ENCODE assay signal across 18 cellular contexts in the genomic region with DNA sequence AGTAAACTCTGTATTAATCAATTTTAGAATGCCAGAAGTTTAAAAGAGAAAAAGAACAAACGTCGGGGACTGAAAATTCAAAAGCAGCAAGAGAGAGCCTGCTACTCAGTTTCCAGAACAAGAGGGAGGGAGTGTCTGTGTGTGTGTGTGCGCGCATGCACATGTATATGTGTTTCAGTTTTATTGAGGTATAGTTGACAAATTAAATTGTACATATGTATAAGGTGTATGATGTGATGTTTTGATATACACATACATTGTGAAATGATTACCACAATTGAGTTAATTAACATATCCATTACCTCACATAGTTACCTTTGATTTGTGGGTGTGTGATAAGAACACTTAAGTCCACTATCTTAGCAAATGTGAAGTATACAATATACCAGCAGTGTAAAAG. TPM values are rescaled to one million over a fixed set of nuclear protein-coding genes. Genes with fewer than 3 reads are reported as not detected.
DNase-seq lines count a peak whose midpoint lies in the region; ATAC-seq, FAIRE-seq and TF ChIP-seq lines count a peak whose summit lies in the region.
"Had no signal": no experiment of that assay in that cellular context is flagged by ENCODE, and none has a peak within 500 bp of the region (broad histone marks: within the 10 kb centered on the region; RNA-seq: fewer than 3 reads in every experiment).

No MANE protein-coding gene starts in this region.

- TF ChIP-seq CTCF in breast epithelium (IDR thresholded peaks at IDR 0.05) (no peak), MCF 10A (IDR thresholded peaks at IDR 0.05; ENCODE audit: unreplicated experiment) (no peak), astrocyte (IDR thresholded peaks at IDR 0.05; ENCODE audit: insufficient read depth, low read depth, low read length) (no peak)

- H3K4me2 ChIP-seq in astrocyte (ENCODE audit: low read length): no peak overlapping the region

- H3K9me3 ChIP-seq in breast epithelium (peaks cover 0 to 4% of the 10 kb centered on the region in 2 donors), astrocyte (ENCODE audit: insufficient read depth, low read depth, low read length) (no peaks in the 10 kb centered on the region)

- H3K27me3 Mint-ChIP-seq in MCF 10A (ENCODE audit: insufficient read depth, unreplicated experiment) (no peaks in the 10 kb centered on the region), astrocyte (ENCODE audit: low read depth, unreplicated experiment) (no peaks in the 10 kb centered on the region)
- H3K27me3 Mint-ChIP-seq in stimulated activated naive B cell treated with anti-CD40 and anti-IgM and Interleukin-4, amounts not matched to agents 10 μg/mL and 1 μg/mL and 100 μg/mL, for 72 hours: peaks cover 15 to 32% of the 10 kb centered on the region in 2 donors

- no peak for TF ChIP-seq POLR2A in breast epithelium (IDR thresholded peaks at IDR 0.05)

- H3K36me3 ChIP-seq in breast epithelium (no peaks in the 10 kb centered on the region), astrocyte (ENCODE audit: insufficient read depth, low read length) (no peaks in the 10 kb centered on the region)
- H3K36me3 ChIP-seq: Peyer's patch had no signal

- H3K27me3 ChIP-seq in breast epithelium (no peaks in the 10 kb centered on the region), astrocyte (ENCODE audit: insufficient read depth, low read length) (no peaks in the 10 kb centered on the region)
- H3K27me3 ChIP-seq: Peyer's patch had no signal

- no peaks in the 10 kb centered on the region for H4K20me1 ChIP-seq in astrocyte (ENCODE audit: insufficient read depth, low read length)

- no peaks in the 10 kb centered on the region for H3K36me3 Mint-ChIP-seq in MCF 10A (ENCODE audit: insufficient read depth, unreplicated experiment)
- H3K36me3 Mint-ChIP-seq in astrocyte (ENCODE audit: low read depth, unreplicated experiment): no peaks in the 10 kb centered on the region
- no peaks in the 10 kb centered on the region for H3K36me3 Mint-ChIP-seq in stimulated activated naive B cell treated with anti-CD40 and anti-IgM and Interleukin-4, amounts not matched to agents 10 μg/mL and 1 μg/mL and 100 μg/mL, for 72 hours

- H3K4me3 ChIP-seq in breast epithelium (no peak overlapping the region), astrocyte (ENCODE audit: insufficient read depth, low read depth, low read length) (no peak overlapping the region)
- H3K4me3 ChIP-seq: Peyer's patch had no signal

- DNase-seq in breast epithelium (ENCODE audit: low spot score in 2 of 2) (no peak), MCF 10A (ENCODE audit: unreplicated experiment) (no peak), astrocyte (ENCODE audit: low read depth) (no peak), left colon (no peak), SHP77 treated with DMSO at 0.1 percent for 48 hours (lab: John Stamatoyannopoulos, UW) (no peak)
- no peak for DNase-seq in stimulated activated naive B cell treated with anti-CD40 and anti-IgM and Interleukin-4, amounts not matched to agents 10 μg/mL and 1 μg/mL and 100 μg/mL, for 72 hours
- DNase-seq: 8988T, DMS 273 treated with DMSO at 0.1 percent for 48 hours, NCI-H1105, NCI-H2081, NCI-H2171 treated with DMSO at 0.1 percent for 48 hours, NCI-H446 treated with DMSO at 0.1 percent for 48 hours, Peyer's patch had no signal

- no peaks in the 10 kb centered on the region for H3K4me1 ChIP-seq in breast epithelium
- H3K4me1 ChIP-seq in astrocyte (ENCODE audit: insufficient read depth, low read length): no peaks in the 10 kb centered on the region

- H3K4me3 Mint-ChIP-seq in MCF 10A (ENCODE audit: unreplicated experiment) (no peak overlapping the region), astrocyte (ENCODE audit: unreplicated experiment) (peak overlapping the region; percentile 34)
- no peak overlapping the region for H3K4me3 Mint-ChIP-seq in stimulated activated naive B cell treated with anti-CD40 and anti-IgM and Interleukin-4, amounts not matched to agents 10 μg/mL and 1 μg/mL and 100 μg/mL, for 72 hours
- H3K4me3 Mint-ChIP-seq: B cell had no signal

- H3K4me1 Mint-ChIP-seq in MCF 10A (ENCODE audit: insufficient read depth, unreplicated experiment) (peaks cover 4% of the 10 kb centered on the region), astrocyte (ENCODE audit: low read depth, unreplicated experiment) (peaks cover 21% of the 10 kb centered on the region)
- no peaks in the 10 kb centered on the region for H3K4me1 Mint-ChIP-seq in stimulated activated naive B cell treated with anti-CD40 and anti-IgM and Interleukin-4, amounts not matched to agents 10 μg/mL and 1 μg/mL and 100 μg/mL, for 72 hours
- H3K4me1 Mint-ChIP-seq: B cell had no signal

- intact Hi-C loops in breast epithelium (cut with DNase I; ENCODE audit: low total_unique reads): no loop called here
- intact Hi-C loops in MCF 10A (cut with micrococcal nuclease): no loop called here
- intact Hi-C loops in left colon (cut with DNase I, micrococcal nuclease): no loop called here

- no peaks in the 10 kb centered on the region for H3K79me2 ChIP-seq in astrocyte (ENCODE audit: insufficient read depth, low read length)

- H3K27ac ChIP-seq in breast epithelium (peak overlapping the region; percentile 33), astrocyte (ENCODE audit: low read depth, low read length) (no peak overlapping the region)

- BruUV-seq in MCF 10A (replicated peaks; lab: Mats Ljungman, UMichigan): no TSS peak

- no peak overlapping the region for H3K9ac ChIP-seq in astrocyte (ENCODE audit: low read length)

- no peak overlapping the region for H2AFZ ChIP-seq in astrocyte (ENCODE audit: low read depth, low read length)

- H3K27ac Mint-ChIP-seq in MCF 10A (ENCODE audit: low read depth, unreplicated experiment) (no peak overlapping the region), astrocyte (ENCODE audit: unreplicated experiment) (peak overlapping the region; percentile 76)
- H3K27ac Mint-ChIP-seq in stimulated activated naive B cell treated with anti-CD40 and anti-IgM and Interleukin-4, amounts not matched to agents 10 μg/mL and 1 μg/mL and 100 μg/mL, for 72 hours: no peak overlapping the region
- H3K27ac Mint-ChIP-seq: B cell had no signal

- no peak for FAIRE-seq in astrocyte (lab: Jason Lieb, UNC)
- FAIRE-seq: G401.6 had no signal

- CTCF ChIA-PET in MCF 10A (lab: Yijun Ruan, JAX): no interaction called here

- POLR2A ChIA-PET in MCF 10A (lab: Yijun Ruan, JAX): no interaction called here

- ATAC-seq in left colon (peak; percentile 20), GM21576 (IDR thresholded peaks at IDR 0.05; ENCODE audit: unreplicated experiment) (no peak), HG02981 (IDR thresholded peaks at IDR 0.05; ENCODE audit: unreplicated experiment) (no peak)
- ATAC-seq in stimulated activated naive B cell treated with anti-CD40 and anti-IgM and Interleukin-4, amounts not matched to agents 10 μg/mL and 1 μg/mL and 100 μg/mL, for 72 hours (replicated peaks): no peak
- ATAC-seq: Right ventricle myocardium inferior had no signal

- H3K9me3 Mint-ChIP-seq in MCF 10A (ENCODE audit: unreplicated experiment): peaks cover 23% of the 10 kb centered on the region
- peaks cover 17% of the 10 kb centered on the region for H3K9me3 Mint-ChIP-seq in astrocyte (ENCODE audit: unreplicated experiment)
- H3K9me3 Mint-ChIP-seq in stimulated activated naive B cell treated with anti-CD40 and anti-IgM and Interleukin-4, amounts not matched to agents 10 μg/mL and 1 μg/mL and 100 μg/mL, for 72 hours: peaks cover 11 to 12% of the 10 kb centered on the region in 2 donors

RNA-seq across cellular contexts. Expression of a gene that starts 27.6 kb away (rescaled TPM):
- total RNA-seq in breast epithelium (100 to 1,000 TPM in 2 of 3 donors, 10 to 100 TPM in 1; 38.1 to 206 (median 103) TPM), MCF 10A (2022) (7.1 and 11.1 TPM in 2 replicates), astrocyte (29.1 and 34.4 TPM in 2 replicates), left colon (10 to 100 TPM; 49.8 to 52.2 TPM)
